1 cellular context compared by ENCODE assay signal in genomic region chr2:64922482-64923384, GRCh38.
TF ChIP-seq lines count a peak whose summit lies in the region.

No MANE protein-coding gene starts in this region.

TF ChIP-seq in HepG2, 621 proteins besides CTCF, POLR2A, EP300 and RAD21 (continued from another document and continues in another):
- TF ChIP-seq PRDM15 (CRISPR knock-in tag; IDR thresholded peaks at IDR 0.05) (no peak), REXO4 (CRISPR knock-in tag; IDR thresholded peaks at IDR 0.05; ENCODE audit: borderline replicate concordance) (no peak), SIX1 (CRISPR knock-in tag; IDR thresholded peaks at IDR 0.05; ENCODE audit: borderline replicate concordance) (peak; percentile 60; the same call in 1 of the 2 replicates), SRY (CRISPR knock-in tag; IDR thresholded peaks at IDR 0.05) (0 out of 2 replicates have a peak, but pooled peaks have one; percentile 47), THAP8 (CRISPR knock-in tag; IDR thresholded peaks at IDR 0.05; ENCODE audit: borderline replicate concordance) (no peak), ZFP37 (CRISPR knock-in tag; IDR thresholded peaks at IDR 0.05; ENCODE audit: borderline replicate concordance) (no peak), ZNF121 (CRISPR knock-in tag; IDR thresholded peaks at IDR 0.05) (no peak), PCBP1 (IDR thresholded peaks at IDR 0.05; ENCODE audit: borderline replicate concordance, low read depth, low read length) (no peak), JARID2 (CRISPR knock-in tag; IDR thresholded peaks at IDR 0.05; ENCODE audit: insufficient replicate concordance) (no peak), ZNF430 (CRISPR knock-in tag; IDR thresholded peaks at IDR 0.05) (0 out of 2 replicates have a peak, but pooled peaks have one; percentile 48), POLR2AphosphoS2 (IDR thresholded peaks at IDR 0.05; ENCODE audit: low read depth, low read length) (no peak), TERF1 (CRISPR knock-in tag; IDR thresholded peaks at IDR 0.05) (no peak), ATF3 (CRISPR knock-in tag; IDR thresholded peaks at IDR 0.05) (no peak), ZNF598 (CRISPR knock-in tag; IDR thresholded peaks at IDR 0.05; ENCODE audit: borderline replicate concordance) (no peak), ZSCAN22 (CRISPR knock-in tag; IDR thresholded peaks at IDR 0.05) (no peak), ZNF577 (CRISPR knock-in tag; IDR thresholded peaks at IDR 0.05; ENCODE audit: borderline replicate concordance, low read depth) (no peak), MXD1 (CRISPR knock-in tag; IDR thresholded peaks at IDR 0.05) (no peak), MED1 (CRISPR knock-in tag; IDR thresholded peaks at IDR 0.05) (peak; percentile 44; the same call in 1 of the 2 replicates), ETV6 (CRISPR knock-in tag; conservative IDR thresholded peaks at IDR 0.05) (peak; percentile 28; the same call in 1 of the 2 replicates), ETV5 (CRISPR knock-in tag; IDR thresholded peaks at IDR 0.05; ENCODE audit: borderline replicate concordance) (no peak), ISX (CRISPR knock-in tag; conservative IDR thresholded peaks at IDR 0.05) (no peak), PRDM4 (CRISPR knock-in tag; IDR thresholded peaks at IDR 0.05; ENCODE audit: borderline replicate concordance) (no peak), ZNF17 (CRISPR knock-in tag; IDR thresholded peaks at IDR 0.05) (no peak), ZFP62 (CRISPR knock-in tag; IDR thresholded peaks at IDR 0.05) (no peak), ZNF367 (CRISPR knock-in tag; IDR thresholded peaks at IDR 0.05; ENCODE audit: borderline replicate concordance) (no peak), ELF4 (CRISPR knock-in tag; IDR thresholded peaks at IDR 0.05; ENCODE audit: borderline replicate concordance) (no peak), FOSL2 (CRISPR knock-in tag; IDR thresholded peaks at IDR 0.05) (peak; percentile 44; the same call in 1 of the 2 replicates), SMAD9 (CRISPR knock-in tag; IDR thresholded peaks at IDR 0.05) (no peak), TOE1 (CRISPR knock-in tag; IDR thresholded peaks at IDR 0.05) (no peak), ZBTB40 (IDR thresholded peaks at IDR 0.05) (no peak), ZBTB40 (CRISPR knock-in tag; IDR thresholded peaks at IDR 0.05) (peak; percentile 59; the same call in 1 of the 2 replicates), MBD4 (IDR thresholded peaks at IDR 0.05; ENCODE audit: borderline replicate concordance, low read length) (no peak), ZNF883 (CRISPR knock-in tag; IDR thresholded peaks at IDR 0.05; ENCODE audit: not compliant biosample characterization) (peak; percentile 33), ZNF614 (CRISPR knock-in tag; IDR thresholded peaks at IDR 0.05; ENCODE audit: borderline replicate concordance) (no peak), FOXK2 (IDR thresholded peaks at IDR 0.05) (peak; percentile 53; the same call in 1 of the 2 replicates), ZNF335 (CRISPR knock-in tag; IDR thresholded peaks at IDR 0.05) (0 out of 2 replicates have a peak, but pooled peaks have one; percentile 50), GABPB1 (CRISPR knock-in tag; IDR thresholded peaks at IDR 0.05) (peak; percentile 60; the same call in 1 of the 2 replicates), SP2 (CRISPR knock-in tag; IDR thresholded peaks at IDR 0.05) (no peak), MYC (CRISPR knock-in tag; IDR thresholded peaks at IDR 0.05; ENCODE audit: borderline replicate concordance) (peak; percentile 26; the same call in 1 of the 2 replicates), ZNF446 (CRISPR knock-in tag; IDR thresholded peaks at IDR 0.05) (no peak), ZBTB4 (CRISPR knock-in tag; IDR thresholded peaks at IDR 0.05; ENCODE audit: borderline replicate concordance) (no peak), MED8 (CRISPR knock-in tag; IDR thresholded peaks at IDR 0.05; ENCODE audit: insufficient replicate concordance) (no peak), CENPX (CRISPR knock-in tag; IDR thresholded peaks at IDR 0.05) (no peak)
